ENCODE assay signal across 8 cellular contexts in genomic region chr1:34606504-34606903, GRCh38.
"Had no signal": no experiment of that assay in that cellular context is flagged by ENCODE, and none has a peak within 500 bp of the region (broad histone marks: within the 10 kb centered on the region; RNA-seq: fewer than 3 reads in every experiment).

No MANE protein-coding gene starts in this region.

- H3K4me3 ChIP-seq: GM12878 had no signal

- FAIRE-seq: G401.6, GM12878, GM12891, GM12892, GM18507, GM19239 had no signal

- ATAC-seq: GM12878 had no signal

- DNase-seq: GDM1, GF-D8 had no signal
